ENCODE assay signal across 1 cellular context in the genomic region with DNA sequence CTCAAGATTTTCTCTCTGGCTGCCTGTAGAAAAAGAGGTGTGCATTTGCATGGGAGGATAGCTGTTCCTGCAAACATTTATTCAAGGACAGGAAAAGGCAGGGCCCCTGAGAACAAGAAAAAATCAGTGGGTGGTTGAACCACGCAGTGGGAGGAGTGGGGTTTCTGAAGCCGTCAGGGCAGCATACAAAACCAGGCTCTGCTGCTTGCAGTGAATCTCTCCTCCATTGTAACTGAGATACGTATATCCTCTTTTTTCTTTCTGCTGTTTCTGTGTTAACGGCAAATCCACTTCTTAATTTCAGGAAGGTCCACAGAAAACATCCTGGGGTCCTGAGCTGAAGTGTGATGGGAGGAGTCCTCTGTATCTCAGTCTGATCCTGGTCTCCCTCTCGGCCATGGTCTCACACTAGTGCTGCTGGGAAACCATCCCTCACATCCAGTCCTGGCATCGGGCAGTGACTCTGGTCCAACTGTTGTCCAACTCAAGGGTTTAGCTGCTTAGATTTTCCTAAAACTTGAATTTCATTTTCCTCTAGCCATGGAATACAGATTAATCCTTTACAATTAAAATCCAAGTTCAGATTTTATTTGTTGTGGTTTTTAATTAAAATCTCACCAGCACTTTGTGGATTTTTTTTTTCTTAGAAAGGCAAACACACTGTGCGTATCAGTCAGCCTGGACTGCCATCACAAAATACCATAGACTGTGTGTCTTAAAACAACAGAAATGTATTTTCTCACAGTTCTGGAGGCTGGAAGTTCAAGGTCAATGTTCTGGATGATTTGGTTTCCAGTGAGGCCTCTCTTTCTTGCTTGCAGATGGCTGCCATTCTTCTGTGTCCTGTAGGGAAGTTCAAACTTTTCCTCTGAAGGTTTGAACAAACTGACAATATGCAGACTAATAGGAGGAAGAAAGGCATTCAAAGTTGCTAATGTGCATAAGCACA.
TF ChIP-seq lines count a peak whose summit lies in the region.

No MANE protein-coding gene starts in this region.

TF ChIP-seq in HepG2, 621 proteins besides CTCF, POLR2A, EP300 and RAD21:
- TF ChIP-seq ETV5 (CRISPR knock-in tag; IDR thresholded peaks at IDR 0.05; ENCODE audit: borderline replicate concordance) (peak; percentile 29; the same call in 1 of the 2 replicates), BCL6 (CRISPR knock-in tag; IDR thresholded peaks at IDR 0.05) (peak; percentile 82), CENPT (CRISPR knock-in tag; IDR thresholded peaks at IDR 0.05; ENCODE audit: low read depth) (no peak), RARA (CRISPR knock-in tag; IDR thresholded peaks at IDR 0.05) (peak; percentile 63)
- TF ChIP-seq, protein P1, sequence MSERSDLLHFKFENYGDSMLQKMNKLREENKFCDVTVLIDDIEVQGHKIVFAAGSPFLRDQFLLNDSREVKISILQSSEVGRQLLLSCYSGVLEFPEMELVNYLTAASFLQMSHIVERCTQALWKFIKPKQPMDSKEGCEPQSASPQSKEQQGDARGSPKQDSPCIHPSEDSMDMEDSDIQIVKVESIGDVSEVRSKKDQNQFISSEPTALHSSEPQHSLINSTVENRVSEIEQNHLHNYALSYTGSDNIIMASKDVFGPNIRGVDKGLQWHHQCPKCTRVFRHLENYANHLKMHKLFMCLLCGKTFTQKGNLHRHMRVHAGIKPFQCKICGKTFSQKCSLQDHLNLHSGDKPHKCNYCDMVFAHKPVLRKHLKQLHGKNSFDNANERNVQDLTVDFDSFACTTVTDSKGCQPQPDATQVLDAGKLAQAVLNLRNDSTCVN (CRISPR knock-in tag; IDR thresholded peaks at IDR 0.05; ENCODE audit: borderline replicate concordance) = peak; percentile 86
